In genomic region chr14:38521591-38521990, GRCh38 we compare ENCODE assay signal across 6 cellular contexts.
"Had no signal": no experiment of that assay in that cellular context is flagged by ENCODE, and none has a peak within 500 bp of the region (broad histone marks: within the 10 kb centered on the region; RNA-seq: fewer than 3 reads in every experiment).

No MANE protein-coding gene starts in this region.

- H3K9ac ChIP-seq: KMS-11 had no signal

- ATAC-seq: K562 had no signal

- H3K4me2 ChIP-seq: KMS-11 had no signal

- H3K27ac ChIP-seq: HL-60, KMS-11 had no signal

- H3K4me3 ChIP-seq: K562 had no signal

- DNase-seq: IMR-90, KBM-7, KG1 had no signal

- FAIRE-seq: K562 had no signal
